Comparison of ENCODE assay signal across 18 cellular contexts in genomic region chr1:42316292-42316691, GRCh38. TPM values are rescaled to one million over a fixed set of nuclear protein-coding genes. Genes with fewer than 3 reads are reported as not detected.
A peak's percentile ranks its signal among the peaks of the same experiment; 100 is the strongest.
DNase-seq lines count a peak whose midpoint lies in the region; ATAC-seq, FAIRE-seq and TF ChIP-seq lines count a peak whose summit lies in the region.
"Had no signal": no experiment of that assay in that cellular context is flagged by ENCODE, and none has a peak within 500 bp of the region (broad histone marks: within the 10 kb centered on the region; RNA-seq: fewer than 3 reads in every experiment).

No MANE protein-coding gene starts in this region.

- H3K4me1 ChIP-seq in HepG2 (ENCODE audit: insufficient read depth, low read length) = peaks cover 95% of the 10 kb centered on the region
- peaks cover 0 to 31% (median 14%) of the 10 kb centered on the region in 4 donors for H3K4me1 ChIP-seq in right lobe of liver

- H3K27me3 ChIP-seq in HepG2 (ENCODE audit: control insufficient read depth in 1 of 2, insufficient read depth in 2 of 2, low read length in 2 of 2) (no peaks in the 10 kb centered on the region), right lobe of liver (no peaks in the 10 kb centered on the region)

- H3K27ac ChIP-seq in HepG2 (ENCODE audit: extremely low read length, insufficient read depth, low read length) (peak overlapping the region; percentile 68), right lobe of liver (no peak overlapping the region), substantia nigra (ENCODE audit: low read depth, low read length, poor library complexity, severe bottlenecking) (no peak overlapping the region)
- H3K27ac ChIP-seq: RWPE1 had no signal

- H3K4me2 ChIP-seq in HepG2 (ENCODE audit: low read depth, low read length) = peak overlapping the region; percentile 48

- peaks cover 34% of the 10 kb centered on the region for H4K20me1 ChIP-seq in HepG2 (ENCODE audit: insufficient read depth, low read length)

- CTCF ChIA-PET in HepG2 (lab: Yijun Ruan, JAX; ENCODE audit: low intra/inter-chr PET ratio, low total read pairs) = no interaction called here

- H3K79me2 ChIP-seq in HepG2 (ENCODE audit: insufficient read depth, low read length) = peaks cover 98% of the 10 kb centered on the region

- H2AFZ ChIP-seq in HepG2 (ENCODE audit: low read length) = no peak overlapping the region

- intact Hi-C loops in HepG2 (cut with micrococcal nuclease; ENCODE audit: unreplicated experiment) = no loop called here
- intact Hi-C loops in right lobe of liver (cut with DNase I) = no loop called here

- BruUV-seq in HepG2 (replicated peaks; lab: Mats Ljungman, UMichigan) = no TSS peak

- TF ChIP-seq CTCF in HepG2 (CRISPR knock-in tag; IDR thresholded peaks at IDR 0.05) (no peak), right lobe of liver (IDR thresholded peaks at IDR 0.05) (no peak), fibroblast of villous mesenchyme (IDR thresholded peaks at IDR 0.05; ENCODE audit: insufficient read depth, low read depth, low read length) (no peak)

- H3K9me3 ChIP-seq in HepG2 (ENCODE audit: low read length) = no peaks in the 10 kb centered on the region
- no peaks in the 10 kb centered on the region for H3K9me3 ChIP-seq in right lobe of liver

- no peak overlapping the region for H3K4me3 ChIP-seq in HepG2 (replicated peaks in 1 of 3; ENCODE audit: insufficient read depth in 1 of 3, low read depth in 2 of 3, low read length in 3 of 3)
- no peak overlapping the region for H3K4me3 ChIP-seq in right lobe of liver
- no peak overlapping the region for H3K4me3 ChIP-seq in fibroblast of villous mesenchyme (ENCODE audit: low read depth, low read length)

- DNase-seq in HepG2 (ENCODE audit: low spot score) = no peak
- no peak for DNase-seq in right lobe of liver
- DNase-seq in M059J (ENCODE audit: low read depth) = peak; percentile 9
- DNase-seq in fibroblast of villous mesenchyme (ENCODE audit: low read depth) = peak; percentile 12
- DNase-seq in T-helper 2 cell = no peak
- DNase-seq in substantia nigra (lab: John Stamatoyannopoulos, UW) = no peak
- DNase-seq: HCEC 1CT, NCI-H187, NCI-H2107, NCI-H510A treated with DMSO at 0.1 percent for 48 hours, NCI-H774, PC-3, SIG-M5 had no signal

- H3K36me3 ChIP-seq in HepG2 (replicated peaks in 1 of 2; ENCODE audit: control insufficient read depth in 1 of 2, insufficient read depth in 2 of 2, low read length in 2 of 2) = peaks cover 0 to 1% of the 10 kb centered on the region in 2 experiments; a peak in 1 of 5 replicates
- H3K36me3 ChIP-seq in right lobe of liver = no peaks in the 10 kb centered on the region

- TF ChIP-seq EP300 in HepG2 (IDR thresholded peaks at IDR 0.05; ENCODE audit: low read depth in 2 of 2, low read length in 2 of 2) (no peak), HepG2 (CRISPR knock-in tag; IDR thresholded peaks at IDR 0.05; ENCODE audit: borderline replicate concordance) (no peak)

- no peak for FAIRE-seq in HepG2 (lab: Jason Lieb, UNC)
- FAIRE-seq: A204.1, D721Med had no signal

- in situ Hi-C loops in HepG2 (cut with HindIII; ENCODE audit: extremely low pct_ligation_motif_present, low pct_unique_long_range_greater_than_20kb) = no loop called here

- WGBS in HepG2 (ENCODE audit: low lambda C conversion rate) = 71% methylated on average over 2 of the region's 2 CpGs
- 75% methylated on average over 2 of the region's 2 CpGs for WGBS in right lobe of liver (ENCODE audit: insufficient coverage, low coverage, low lambda C conversion rate, missing lambda C conversion rate)

- no peak for TF ChIP-seq RAD21 in HepG2 (CRISPR knock-in tag; IDR thresholded peaks at IDR 0.05)

- H3K9ac ChIP-seq in HepG2 (ENCODE audit: insufficient read depth, low read depth, low read length) = no peak overlapping the region

- POLR2A ChIA-PET in HepG2 (lab: Yijun Ruan, JAX) = no interaction called here

- TF ChIP-seq POLR2A in HepG2 (IDR thresholded peaks at IDR 0.05; ENCODE audit: insufficient read depth in 1 of 2, low read depth in 2 of 2, low read length in 2 of 2) (no peak), right lobe of liver (IDR thresholded peaks at IDR 0.05) (no peak)

- ATAC-seq in HepG2 = no peak
- ATAC-seq in right lobe of liver = no peak
- ATAC-seq in HG03159 (IDR thresholded peaks at IDR 0.05; ENCODE audit: unreplicated experiment) = no peak
- ATAC-seq: PC-3, SK-N-SH treated with all-trans-retinoic acid at 6 μM for 48 hours had no signal

TF ChIP-seq in HepG2, 621 proteins besides CTCF, POLR2A, EP300 and RAD21 (continues in another document):
- TF ChIP-seq ZNF879 (CRISPR knock-in tag; IDR thresholded peaks at IDR 0.05) (no peak), ZNF839 (CRISPR knock-in tag; IDR thresholded peaks at IDR 0.05; ENCODE audit: borderline replicate concordance) (no peak), ZNF138 (CRISPR knock-in tag; IDR thresholded peaks at IDR 0.05; ENCODE audit: low read depth) (no peak), ZNF878 (CRISPR knock-in tag; IDR thresholded peaks at IDR 0.05) (no peak), KLF11 (CRISPR knock-in tag; IDR thresholded peaks at IDR 0.05) (no peak), ZNF121 (CRISPR knock-in tag; IDR thresholded peaks at IDR 0.05) (peak; percentile 63; the same call in 1 of the 2 replicates), ZNF550 (CRISPR knock-in tag; IDR thresholded peaks at IDR 0.05; ENCODE audit: borderline replicate concordance) (no peak), ZFAT (CRISPR knock-in tag; conservative IDR thresholded peaks at IDR 0.05) (no peak), ZSCAN21 (CRISPR knock-in tag; IDR thresholded peaks at IDR 0.05; ENCODE audit: borderline replicate concordance) (no peak), IRF9 (CRISPR knock-in tag; IDR thresholded peaks at IDR 0.05; ENCODE audit: borderline replicate concordance) (no peak), MEIS2 (CRISPR knock-in tag; IDR thresholded peaks at IDR 0.05) (no peak), MNT (IDR thresholded peaks at IDR 0.05) (no peak), SIX1 (CRISPR knock-in tag; IDR thresholded peaks at IDR 0.05; ENCODE audit: borderline replicate concordance) (no peak), GLMP (CRISPR knock-in tag; IDR thresholded peaks at IDR 0.05; ENCODE audit: borderline replicate concordance) (no peak), FOXM1 (CRISPR knock-in tag; IDR thresholded peaks at IDR 0.05) (no peak)

RNA-seq across cellular contexts. Expression of gene FOXJ3, which starts 18.7 kb away (rescaled TPM):
- 15.4 and 16.6 TPM in 2 replicates for total RNA-seq in HepG2 (2016; rRNA removed; fragmentation: Illumina TruSeq; extraction: Trizol)
- total RNA-seq in HepG2 (2016; cell fraction: cytosol; rRNA removed; fragmentation: Illumina TruSeq; extraction: Trizol; ENCODE audit: low read depth) = 55.7 and 60.3 TPM in 2 replicates
- total RNA-seq in HepG2 (2016; cell fraction: insoluble cytoplasmic fraction; rRNA removed; fragmentation: Illumina TruSeq; extraction: Trizol) = 15.5 and 17.0 TPM in 2 replicates
- 13.6 and 15.8 TPM in 2 replicates for total RNA-seq in HepG2 (2016; cell fraction: membrane; rRNA removed; fragmentation: Illumina TruSeq; extraction: Trizol)
- 25.2 and 32.7 TPM in 2 replicates for total RNA-seq in HepG2 (2016; cell fraction: nucleus; rRNA removed; fragmentation: Illumina TruSeq; extraction: Trizol)
- polyA plus RNA-seq in HepG2 (2011; rRNA removed) = 33.3 and 48.5 TPM in 2 replicates
- 15.1 and 19.3 TPM in 2 replicates for polyA plus RNA-seq in HepG2 (2011; cell fraction: cytosol; rRNA removed)
- polyA plus RNA-seq in HepG2 (2011; cell fraction: nucleus; rRNA removed) = 30.9 and 34.9 TPM in 2 replicates
- 13.6 and 18.4 TPM in 2 replicates for polyA plus RNA-seq in HepG2 (2012)
- polyA plus RNA-seq in HepG2 (2016; cell fraction: cytosol; fragmentation: Illumina TruSeq; extraction: Trizol; ENCODE audit: low read depth) = 0.29 and 0.60 TPM in 2 replicates
- 16.6 and 18.3 TPM in 2 replicates for polyA plus RNA-seq in HepG2 (2016; cell fraction: insoluble cytoplasmic fraction; fragmentation: Illumina TruSeq; extraction: Trizol; ENCODE audit: low read depth)
- 2.1 and 2.3 TPM in 2 replicates for polyA plus RNA-seq in HepG2 (2016; cell fraction: membrane; fragmentation: Illumina TruSeq; extraction: Trizol; ENCODE audit: low read depth)
- polyA plus RNA-seq in HepG2 (2016; cell fraction: nucleus; fragmentation: Illumina TruSeq; extraction: Trizol; ENCODE audit: insufficient read depth, low read depth) = 26.8 and 30.6 TPM in 2 replicates
- polyA minus RNA-seq in HepG2 (2011; rRNA and poly(A)+ RNA removed; ENCODE audit: low replicate concordance) = 39.0 and 60.9 TPM in 2 replicates
- 18.7 and 23.7 TPM in 2 replicates for polyA minus RNA-seq in HepG2 (2011; cell fraction: cytosol; rRNA and poly(A)+ RNA removed)
- polyA minus RNA-seq in HepG2 (2011; cell fraction: nucleus; rRNA and poly(A)+ RNA removed) = 84.3 and 91.0 TPM in 2 replicates
- total RNA-seq in right lobe of liver = 10 to 100 TPM; 12.1 to 18.4 (median 14.5) TPM
- 22.0 and 31.9 TPM in 2 replicates for total RNA-seq in M059J (2014; rRNA removed; shearing (Covaris generic))
- 28.7 and 34.5 TPM in 2 replicates for total RNA-seq in fibroblast of villous mesenchyme

Comparison
In these comparisons a context has a peak if more than half of its experiments do, and no peak if none do; other contexts are left out.
1. DNase-seq: peak in M059J (single experiment) and fibroblast of villous mesenchyme (single experiment); none in HepG2 (single experiment), right lobe of liver (0 of 3), T-helper 2 cell (0 of 5) and substantia nigra (0 of 49).